In the genomic region with DNA sequence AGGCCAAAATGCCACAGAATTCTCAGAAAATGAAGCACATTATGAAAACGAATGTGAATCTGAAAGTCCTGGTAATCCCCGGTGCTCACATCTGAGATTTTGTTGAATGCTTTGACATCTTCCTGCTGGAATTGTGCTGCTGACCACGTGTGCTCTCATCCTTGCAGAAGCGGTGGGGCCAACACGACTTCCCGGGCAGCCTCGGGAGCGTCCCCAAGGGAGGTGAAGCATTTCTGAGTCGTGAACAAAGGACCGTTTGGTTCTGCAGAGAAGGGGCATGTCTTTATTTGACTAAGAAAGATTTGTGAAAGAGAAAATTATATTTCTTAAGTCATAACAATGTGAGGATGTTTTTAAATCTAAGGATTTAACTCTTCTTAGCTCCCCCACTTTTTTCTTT, we compare ENCODE assay signal across 1 cellular context.
TF ChIP-seq lines count a peak whose summit lies in the region.

No MANE protein-coding gene starts in this region.

TF ChIP-seq in HepG2, 621 proteins besides CTCF, POLR2A, EP300 and RAD21 (continued from another document):
- TF ChIP-seq, protein P1, sequence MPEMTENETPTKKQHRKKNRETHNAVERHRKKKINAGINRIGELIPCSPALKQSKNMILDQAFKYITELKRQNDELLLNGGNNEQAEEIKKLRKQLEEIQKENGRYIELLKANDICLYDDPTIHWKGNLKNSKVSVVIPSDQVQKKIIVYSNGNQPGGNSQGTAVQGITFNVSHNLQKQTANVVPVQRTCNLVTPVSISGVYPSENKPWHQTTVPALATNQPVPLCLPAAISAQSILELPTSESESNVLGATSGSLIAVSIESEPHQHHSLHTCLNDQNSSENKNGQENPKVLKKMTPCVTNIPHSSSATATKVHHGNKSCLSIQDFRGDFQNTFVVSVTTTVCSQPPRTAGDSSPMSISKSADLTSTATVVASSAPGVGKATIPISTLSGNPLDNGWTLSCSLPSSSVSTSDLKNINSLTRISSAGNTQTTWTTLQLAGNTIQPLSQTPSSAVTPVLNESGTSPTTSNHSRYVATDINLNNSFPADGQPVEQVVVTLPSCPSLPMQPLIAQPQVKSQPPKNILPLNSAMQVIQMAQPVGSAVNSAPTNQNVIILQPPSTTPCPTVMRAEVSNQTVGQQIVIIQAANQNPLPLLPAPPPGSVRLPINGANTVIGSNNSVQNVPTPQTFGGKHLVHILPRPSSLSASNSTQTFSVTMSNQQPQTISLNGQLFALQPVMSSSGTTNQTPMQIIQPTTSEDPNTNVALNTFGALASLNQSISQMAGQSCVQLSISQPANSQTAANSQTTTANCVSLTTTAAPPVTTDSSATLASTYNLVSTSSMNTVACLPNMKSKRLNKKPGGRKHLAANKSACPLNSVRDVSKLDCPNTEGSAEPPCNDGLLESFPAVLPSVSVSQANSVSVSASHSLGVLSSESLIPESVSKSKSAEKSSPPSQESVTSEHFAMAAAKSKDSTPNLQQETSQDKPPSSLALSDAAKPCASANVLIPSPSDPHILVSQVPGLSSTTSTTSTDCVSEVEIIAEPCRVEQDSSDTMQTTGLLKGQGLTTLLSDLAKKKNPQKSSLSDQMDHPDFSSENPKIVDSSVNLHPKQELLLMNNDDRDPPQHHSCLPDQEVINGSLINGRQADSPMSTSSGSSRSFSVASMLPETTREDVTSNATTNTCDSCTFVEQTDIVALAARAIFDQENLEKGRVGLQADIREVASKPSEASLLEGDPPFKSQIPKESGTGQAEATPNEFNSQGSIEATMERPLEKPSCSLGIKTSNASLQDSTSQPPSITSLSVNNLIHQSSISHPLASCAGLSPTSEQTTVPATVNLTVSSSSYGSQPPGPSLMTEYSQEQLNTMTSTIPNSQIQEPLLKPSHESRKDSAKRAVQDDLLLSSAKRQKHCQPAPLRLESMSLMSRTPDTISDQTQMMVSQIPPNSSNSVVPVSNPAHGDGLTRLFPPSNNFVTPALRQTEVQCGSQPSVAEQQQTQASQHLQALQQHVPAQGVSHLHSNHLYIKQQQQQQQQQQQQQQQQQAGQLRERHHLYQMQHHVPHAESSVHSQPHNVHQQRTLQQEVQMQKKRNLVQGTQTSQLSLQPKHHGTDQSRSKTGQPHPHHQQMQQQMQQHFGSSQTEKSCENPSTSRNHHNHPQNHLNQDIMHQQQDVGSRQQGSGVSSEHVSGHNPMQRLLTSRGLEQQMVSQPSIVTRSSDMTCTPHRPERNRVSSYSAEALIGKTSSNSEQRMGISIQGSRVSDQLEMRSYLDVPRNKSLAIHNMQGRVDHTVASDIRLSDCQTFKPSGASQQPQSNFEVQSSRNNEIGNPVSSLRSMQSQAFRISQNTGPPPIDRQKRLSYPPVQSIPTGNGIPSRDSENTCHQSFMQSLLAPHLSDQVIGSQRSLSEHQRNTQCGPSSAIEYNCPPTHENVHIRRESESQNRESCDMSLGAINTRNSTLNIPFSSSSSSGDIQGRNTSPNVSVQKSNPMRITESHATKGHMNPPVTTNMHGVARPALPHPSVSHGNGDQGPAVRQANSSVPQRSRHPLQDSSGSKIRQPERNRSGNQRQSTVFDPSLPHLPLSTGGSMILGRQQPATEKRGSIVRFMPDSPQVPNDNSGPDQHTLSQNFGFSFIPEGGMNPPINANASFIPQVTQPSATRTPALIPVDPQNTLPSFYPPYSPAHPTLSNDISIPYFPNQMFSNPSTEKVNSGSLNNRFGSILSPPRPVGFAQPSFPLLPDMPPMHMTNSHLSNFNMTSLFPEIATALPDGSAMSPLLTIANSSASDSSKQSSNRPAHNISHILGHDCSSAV (CRISPR knock-in tag; IDR thresholded peaks at IDR 0.05; ENCODE audit: borderline replicate concordance) = no peak
- TF ChIP-seq, protein P2, sequence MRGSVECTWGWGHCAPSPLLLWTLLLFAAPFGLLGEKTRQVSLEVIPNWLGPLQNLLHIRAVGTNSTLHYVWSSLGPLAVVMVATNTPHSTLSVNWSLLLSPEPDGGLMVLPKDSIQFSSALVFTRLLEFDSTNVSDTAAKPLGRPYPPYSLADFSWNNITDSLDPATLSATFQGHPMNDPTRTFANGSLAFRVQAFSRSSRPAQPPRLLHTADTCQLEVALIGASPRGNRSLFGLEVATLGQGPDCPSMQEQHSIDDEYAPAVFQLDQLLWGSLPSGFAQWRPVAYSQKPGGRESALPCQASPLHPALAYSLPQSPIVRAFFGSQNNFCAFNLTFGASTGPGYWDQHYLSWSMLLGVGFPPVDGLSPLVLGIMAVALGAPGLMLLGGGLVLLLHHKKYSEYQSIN (CRISPR knock-in tag; IDR thresholded peaks at IDR 0.05; ENCODE audit: borderline replicate concordance) = no peak
- TF ChIP-seq HOXA9 (CRISPR knock-in tag; IDR thresholded peaks at IDR 0.05; ENCODE audit: borderline replicate concordance) = no peak
